1 cellular context compared by ENCODE assay signal in the genomic region with DNA sequence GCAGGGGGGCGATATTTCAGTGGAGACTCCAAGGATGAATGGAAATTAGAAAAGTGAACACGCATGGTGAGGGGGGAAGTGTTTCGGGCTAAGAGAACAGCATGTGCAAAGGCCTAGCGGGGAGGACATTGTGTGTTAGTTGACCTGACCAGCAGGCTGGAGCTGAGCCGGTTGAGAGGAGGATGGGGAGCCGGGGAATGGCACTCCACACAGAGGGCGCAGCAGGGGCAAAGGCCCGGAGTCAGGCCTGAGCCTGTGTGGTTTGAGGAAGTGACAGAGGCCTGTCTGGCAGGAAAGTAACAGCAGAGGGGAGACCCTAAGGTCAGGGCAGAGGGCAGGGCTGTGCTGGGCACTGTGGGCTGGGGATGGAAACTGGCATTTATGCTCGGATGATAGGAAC.
TF ChIP-seq lines count a peak whose summit lies in the region.

No MANE protein-coding gene starts in this region.

TF ChIP-seq in HepG2, 621 proteins besides CTCF, POLR2A, EP300 and RAD21 (continued from another document):
- TF ChIP-seq, protein P1, sequence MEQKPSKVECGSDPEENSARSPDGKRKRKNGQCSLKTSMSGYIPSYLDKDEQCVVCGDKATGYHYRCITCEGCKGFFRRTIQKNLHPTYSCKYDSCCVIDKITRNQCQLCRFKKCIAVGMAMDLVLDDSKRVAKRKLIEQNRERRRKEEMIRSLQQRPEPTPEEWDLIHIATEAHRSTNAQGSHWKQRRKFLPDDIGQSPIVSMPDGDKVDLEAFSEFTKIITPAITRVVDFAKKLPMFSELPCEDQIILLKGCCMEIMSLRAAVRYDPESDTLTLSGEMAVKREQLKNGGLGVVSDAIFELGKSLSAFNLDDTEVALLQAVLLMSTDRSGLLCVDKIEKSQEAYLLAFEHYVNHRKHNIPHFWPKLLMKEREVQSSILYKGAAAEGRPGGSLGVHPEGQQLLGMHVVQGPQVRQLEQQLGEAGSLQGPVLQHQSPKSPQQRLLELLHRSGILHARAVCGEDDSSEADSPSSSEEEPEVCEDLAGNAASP (CRISPR knock-in tag; IDR thresholded peaks at IDR 0.05; ENCODE audit: borderline replicate concordance) = no peak
- no peak for TF ChIP-seq ZNF564 (CRISPR knock-in tag; IDR thresholded peaks at IDR 0.05)
- TF ChIP-seq IKZF1 (IDR thresholded peaks at IDR 0.05) = no peak
- no peak for TF ChIP-seq ZBTB8A (CRISPR knock-in tag; IDR thresholded peaks at IDR 0.05; ENCODE audit: borderline replicate concordance, low read depth)
